ENCODE assay signal across 22 cellular contexts in genomic region chr2:76564734-76565133, GRCh38.
"Had no signal": no experiment of that assay in that cellular context is flagged by ENCODE, and none has a peak within 500 bp of the region (broad histone marks: within the 10 kb centered on the region; RNA-seq: fewer than 3 reads in every experiment).

No MANE protein-coding gene starts in this region.

- H3K36me3 ChIP-seq: MG63, SJSA1 had no signal

- H3K27me3 ChIP-seq: MG63, SJSA1 had no signal

- DNase-seq: Karpas-422, KBM-7, MG63, NCI-H1092, NCI-H1105 treated with DMSO at 0.1 percent for 48 hours, NCI-H1417 treated with DMSO at 0.1 percent for 48 hours, NCI-H146, NCI-H1694 treated with DMSO at 0.1 percent for 48 hours, NCI-H1930, NCI-H2081, NCI-H2107, NCI-H2227 treated with DMSO at 0.1 percent for 48 hours, NCI-H446, NCI-H510A, NCI-H524 treated with DMSO at 0.1 percent for 48 hours, NCI-H69, NCI-H774, Right ventricle myocardium superior, RPMI8226, SIG-M5 had no signal

- H3K4me1 ChIP-seq: SJSA1 had no signal

- H3K9me3 ChIP-seq: MG63, SJSA1 had no signal

- H3K4me3 ChIP-seq: MG63, SJSA1, SK-N-MC had no signal

- H3K27ac ChIP-seq: SJSA1, SK-N-MC had no signal
